Comparison of ENCODE assay signal across 17 cellular contexts in the genomic region with DNA sequence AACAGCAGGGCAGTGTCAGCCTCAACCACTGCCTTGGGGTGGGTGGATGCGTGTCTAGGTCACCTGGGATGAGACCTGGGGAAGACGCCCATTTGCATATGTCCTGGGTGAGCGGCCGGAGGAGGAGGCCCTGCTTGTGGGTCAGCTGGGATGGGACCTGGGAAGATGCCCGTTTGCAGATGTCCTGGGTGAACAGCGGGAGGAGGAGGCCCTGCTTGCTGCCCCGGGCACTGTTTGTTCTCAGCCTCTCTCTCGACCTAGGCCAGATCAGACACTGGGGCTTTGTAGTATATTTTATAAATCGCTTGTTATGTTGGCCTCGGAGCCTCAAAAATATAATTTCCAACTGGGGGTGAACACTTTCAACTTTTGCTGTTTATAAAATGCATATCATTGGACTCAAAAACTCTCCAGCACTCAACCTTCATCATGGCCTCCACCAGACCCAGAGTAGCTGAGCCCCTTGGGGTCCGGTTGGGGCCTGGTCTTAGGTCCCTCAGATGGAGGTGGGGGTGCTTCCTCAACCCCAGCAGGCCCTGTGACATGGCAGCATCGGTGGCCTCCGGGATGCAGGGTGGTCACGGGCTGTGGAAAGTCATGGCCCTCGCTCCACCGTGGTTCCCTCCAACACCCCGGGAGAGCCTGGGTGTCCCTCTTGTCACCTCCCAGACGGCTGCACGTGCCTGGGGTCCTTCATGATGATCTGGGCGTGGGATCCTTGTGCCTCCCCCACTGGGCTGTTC. TPM values are rescaled to one million over a fixed set of nuclear protein-coding genes. Genes with fewer than 3 reads are reported as not detected.
DNase-seq lines count a peak whose midpoint lies in the region; TF ChIP-seq lines count a peak whose summit lies in the region.
"Had no signal": no experiment of that assay in that cellular context is flagged by ENCODE, and none has a peak within 500 bp of the region (broad histone marks: within the 10 kb centered on the region; RNA-seq: fewer than 3 reads in every experiment).

No MANE protein-coding gene starts in this region.

- no peaks in the 10 kb centered on the region for H4K20me1 ChIP-seq in SK-N-SH (ENCODE audit: insufficient read depth)

- no peak for TF ChIP-seq CTCF in 22Rv1 (IDR thresholded peaks at IDR 0.05)
- no peak for TF ChIP-seq CTCF in SK-N-SH (IDR thresholded peaks at IDR 0.05)
- TF ChIP-seq CTCF in GM13977 (IDR thresholded peaks at IDR 0.05; ENCODE audit: extremely low read depth, insufficient read depth, missing control alignments), result no peak

- CTCF ChIA-PET in SK-N-SH (lab: Yijun Ruan, JAX), result interaction anchor here (1.4 kb wide), 1 partner anchor 17 kb away, joined by 5 read pairs; a partner anchor contains a TSS

- no peak for TF ChIP-seq EP300 in SK-N-SH (IDR thresholded peaks at IDR 0.05; ENCODE audit: borderline replicate concordance in 1 of 2, low read depth in 1 of 2, low read length in 1 of 2)

- TF ChIP-seq RAD21 in SK-N-SH (IDR thresholded peaks at IDR 0.05; ENCODE audit: low read length), result no peak

- H3K4me3 ChIP-seq in SK-N-SH (ENCODE audit: low read depth in 2 of 2, low read length in 1 of 2), result no peak overlapping the region
- H3K4me3 ChIP-seq: BLaER1 treated with 17β-estradiol and CSF1 and Interleukin-3, amounts not matched to agents 10 nM and 100 nM; SJCRH30 had no signal

- WGBS in SK-N-SH (ENCODE audit: low lambda C conversion rate), result 79% methylated on average over 15 of the region's 20 CpGs

- peaks cover 0 to 4% of the 10 kb centered on the region in 2 experiments; a peak in 1 of 4 replicates for H3K4me1 ChIP-seq in SK-N-SH (ENCODE audit: control insufficient read depth in 1 of 2, insufficient read depth in 2 of 2, low read depth in 1 of 2, low read length in 1 of 2)
- H3K4me1 ChIP-seq: SJCRH30 had no signal

- no peak overlapping the region for H2AFZ ChIP-seq in SK-N-SH (ENCODE audit: low read depth)

- H3K27ac ChIP-seq in 22Rv1 (peak overlapping the region; percentile 45), SK-N-SH (ENCODE audit: low read depth in 2 of 2, low read length in 1 of 2) (no peak overlapping the region)
- H3K27ac ChIP-seq: BLaER1 treated with 17β-estradiol and CSF1 and Interleukin-3, amounts not matched to agents 10 nM and 100 nM; HL-60; SJCRH30 had no signal

- POLR2A ChIA-PET in SK-N-SH (lab: Yijun Ruan, JAX), result interaction anchor here (2.0 kb wide), 1 partner anchor 9 kb away, joined by 5 read pairs; no protein-coding TSS in a partner anchor

- H3K9me3 ChIP-seq in SK-N-SH, result no peaks in the 10 kb centered on the region
- H3K9me3 ChIP-seq: SJCRH30 had no signal

- H3K79me2 ChIP-seq in SK-N-SH (ENCODE audit: insufficient read depth), result no peaks in the 10 kb centered on the region

- H3K36me3 ChIP-seq in SK-N-SH (replicated peaks in 1 of 2; ENCODE audit: control insufficient read depth in 1 of 2, insufficient read depth in 2 of 2, low read length in 1 of 2), result peaks cover 2 to 4% of the 10 kb centered on the region in 2 experiments

- H3K27me3 ChIP-seq in SK-N-SH (ENCODE audit: insufficient read depth), result no peaks in the 10 kb centered on the region
- H3K27me3 ChIP-seq: SJCRH30 had no signal

- peaks cover 19% of the 10 kb centered on the region for H3F3A ChIP-seq in SK-N-SH (replicated peaks; ENCODE audit: insufficient read depth)

- H3K4me2 ChIP-seq in SK-N-SH, result no peak overlapping the region
- H3K4me2 ChIP-seq: BLaER1 treated with 17β-estradiol and CSF1 and Interleukin-3, amounts not matched to agents 10 nM and 100 nM had no signal

- DNase-seq in SK-N-SH (peak; percentile 42), foreskin melanocyte (peak; percentile 63), pons (ENCODE audit: low spot score) (peak; percentile 58), GM13977 (ENCODE audit: low spot score) (no peak), NCI-H82 treated with DMSO at 0.1 percent for 48 hours (lab: John Stamatoyannopoulos, UW; ENCODE audit: unreplicated experiment) (no peak)
- DNase-seq in activated CD8-positive, alpha-beta memory T cell treated with anti-CD3 and anti-CD28 coated beads, Interleukin-2, amount 50 U/mL, for 4 hours, result no peak
- DNase-seq in NK-92 treated with Interleukin-12 subunit alpha and Interleukin-12 subunit beta, amount 100 ng/mL, for 24 hours (lab: John Stamatoyannopoulos, UW), result no peak
- DNase-seq: DND-41, HFFc6, NCI-H187, NCI-H526 treated with DMSO at 0.1 percent for 48 hours, OCI-M1, SJCRH30, SW 1271 had no signal

- no peaks in the 10 kb centered on the region for H3K9me2 ChIP-seq in SK-N-SH

- in situ Hi-C loops in GM13977 (cut with MboI; ENCODE audit: low pct_unique_long_range_greater_than_20kb, low sequenced_read_pairs, unreplicated experiment), result no loop called here

- H3K9ac ChIP-seq in SK-N-SH, result no peak overlapping the region
- H3K9ac ChIP-seq: BLaER1 treated with 17β-estradiol and CSF1 and Interleukin-3, amounts not matched to agents 10 nM and 100 nM had no signal

TF ChIP-seq in SK-N-SH, 30 proteins besides CTCF, POLR2A, EP300 and RAD21:
- no peak for TF ChIP-seq MXI1 (IDR thresholded peaks at IDR 0.05; ENCODE audit: low read depth, low read length)
- TF ChIP-seq EZH2phosphoT487 (IDR thresholded peaks at IDR 0.05; ENCODE audit: borderline replicate concordance, low read depth), result no peak
- TF ChIP-seq TAF1 (IDR thresholded peaks at IDR 0.05; ENCODE audit: borderline replicate concordance, low read depth, low read length), result no peak
- TF ChIP-seq GABPA (IDR thresholded peaks at IDR 0.05; ENCODE audit: low read depth), result no peak
- no peak for TF ChIP-seq SMC3 (IDR thresholded peaks at IDR 0.05; ENCODE audit: low read depth, low read length)
- no peak for TF ChIP-seq FOXJ3 (CRISPR knock-in tag; IDR thresholded peaks at IDR 0.05)
- no peak for TF ChIP-seq SIN3A (IDR thresholded peaks at IDR 0.05; ENCODE audit: borderline replicate concordance, low read depth, low read length)
- TF ChIP-seq, protein P1, sequence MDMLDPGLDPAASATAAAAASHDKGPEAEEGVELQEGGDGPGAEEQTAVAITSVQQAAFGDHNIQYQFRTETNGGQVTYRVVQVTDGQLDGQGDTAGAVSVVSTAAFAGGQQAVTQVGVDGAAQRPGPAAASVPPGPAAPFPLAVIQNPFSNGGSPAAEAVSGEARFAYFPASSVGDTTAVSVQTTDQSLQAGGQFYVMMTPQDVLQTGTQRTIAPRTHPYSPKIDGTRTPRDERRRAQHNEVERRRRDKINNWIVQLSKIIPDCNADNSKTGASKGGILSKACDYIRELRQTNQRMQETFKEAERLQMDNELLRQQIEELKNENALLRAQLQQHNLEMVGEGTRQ (IDR thresholded peaks at IDR 0.05; ENCODE audit: borderline replicate concordance, low read depth, low read length), result no peak
- TF ChIP-seq MEF2A (IDR thresholded peaks at IDR 0.05; ENCODE audit: borderline replicate concordance, low read depth), result no peak
- no peak for TF ChIP-seq FOSL2 (IDR thresholded peaks at IDR 0.05; ENCODE audit: borderline replicate concordance, low read depth)
- no peak for TF ChIP-seq RCOR1 (IDR thresholded peaks at IDR 0.05; ENCODE audit: low read length)
- TF ChIP-seq NRF1 (IDR thresholded peaks at IDR 0.05; ENCODE audit: low read depth, low read length), result no peak
- TF ChIP-seq, protein P2, sequence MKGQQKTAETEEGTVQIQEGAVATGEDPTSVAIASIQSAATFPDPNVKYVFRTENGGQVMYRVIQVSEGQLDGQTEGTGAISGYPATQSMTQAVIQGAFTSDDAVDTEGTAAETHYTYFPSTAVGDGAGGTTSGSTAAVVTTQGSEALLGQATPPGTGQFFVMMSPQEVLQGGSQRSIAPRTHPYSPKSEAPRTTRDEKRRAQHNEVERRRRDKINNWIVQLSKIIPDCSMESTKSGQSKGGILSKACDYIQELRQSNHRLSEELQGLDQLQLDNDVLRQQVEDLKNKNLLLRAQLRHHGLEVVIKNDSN (IDR thresholded peaks at IDR 0.05; ENCODE audit: borderline replicate concordance, low read depth), result no peak
- TF ChIP-seq JUND (IDR thresholded peaks at IDR 0.05), result no peak
- no peak for TF ChIP-seq GATA2 (CRISPR knock-in tag; IDR thresholded peaks at IDR 0.05)
- TF ChIP-seq, protein P3, sequence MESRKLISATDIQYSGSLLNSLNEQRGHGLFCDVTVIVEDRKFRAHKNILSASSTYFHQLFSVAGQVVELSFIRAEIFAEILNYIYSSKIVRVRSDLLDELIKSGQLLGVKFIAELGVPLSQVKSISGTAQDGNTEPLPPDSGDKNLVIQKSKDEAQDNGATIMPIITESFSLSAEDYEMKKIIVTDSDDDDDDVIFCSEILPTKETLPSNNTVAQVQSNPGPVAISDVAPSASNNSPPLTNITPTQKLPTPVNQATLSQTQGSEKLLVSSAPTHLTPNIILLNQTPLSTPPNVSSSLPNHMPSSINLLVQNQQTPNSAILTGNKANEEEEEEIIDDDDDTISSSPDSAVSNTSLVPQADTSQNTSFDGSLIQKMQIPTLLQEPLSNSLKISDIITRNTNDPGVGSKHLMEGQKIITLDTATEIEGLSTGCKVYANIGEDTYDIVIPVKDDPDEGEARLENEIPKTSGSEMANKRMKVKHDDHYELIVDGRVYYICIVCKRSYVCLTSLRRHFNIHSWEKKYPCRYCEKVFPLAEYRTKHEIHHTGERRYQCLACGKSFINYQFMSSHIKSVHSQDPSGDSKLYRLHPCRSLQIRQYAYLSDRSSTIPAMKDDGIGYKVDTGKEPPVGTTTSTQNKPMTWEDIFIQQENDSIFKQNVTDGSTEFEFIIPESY (IDR thresholded peaks at IDR 0.05; ENCODE audit: borderline replicate concordance, low read depth), result no peak
- TF ChIP-seq, protein P4, sequence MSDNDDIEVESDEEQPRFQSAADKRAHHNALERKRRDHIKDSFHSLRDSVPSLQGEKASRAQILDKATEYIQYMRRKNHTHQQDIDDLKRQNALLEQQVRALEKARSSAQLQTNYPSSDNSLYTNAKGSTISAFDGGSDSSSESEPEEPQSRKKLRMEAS (IDR thresholded peaks at IDR 0.05; ENCODE audit: low read depth), result no peak
- TF ChIP-seq, protein P5, sequence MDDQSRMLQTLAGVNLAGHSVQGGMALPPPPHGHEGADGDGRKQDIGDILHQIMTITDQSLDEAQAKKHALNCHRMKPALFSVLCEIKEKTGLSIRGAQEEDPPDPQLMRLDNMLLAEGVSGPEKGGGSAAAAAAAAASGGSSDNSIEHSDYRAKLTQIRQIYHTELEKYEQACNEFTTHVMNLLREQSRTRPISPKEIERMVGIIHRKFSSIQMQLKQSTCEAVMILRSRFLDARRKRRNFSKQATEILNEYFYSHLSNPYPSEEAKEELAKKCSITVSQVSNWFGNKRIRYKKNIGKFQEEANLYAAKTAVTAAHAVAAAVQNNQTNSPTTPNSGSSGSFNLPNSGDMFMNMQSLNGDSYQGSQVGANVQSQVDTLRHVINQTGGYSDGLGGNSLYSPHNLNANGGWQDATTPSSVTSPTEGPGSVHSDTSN (IDR thresholded peaks at IDR 0.05), result no peak

RNA-seq across cellular contexts. Expression of a gene that starts 17.3 kb away (rescaled TPM):
- polyA plus RNA-seq in SK-N-SH (2012; rRNA removed), result 23.5 and 27.9 TPM in 2 replicates
- polyA plus RNA-seq in SK-N-SH (2012; cell fraction: cytosol; rRNA removed), result 13.3 and 20.7 TPM in 2 replicates
- polyA plus RNA-seq in SK-N-SH (2012; cell fraction: nucleus; rRNA removed), result 15.3 and 19.4 TPM in 2 replicates

RNA-seq across cellular contexts. Expression of a gene that starts 53.4 kb away (rescaled TPM):
- 112 and 119 TPM in 2 replicates for polyA plus RNA-seq in SK-N-SH (2012; rRNA removed)
- 64.2 and 86.4 TPM in 2 replicates for polyA plus RNA-seq in SK-N-SH (2012; cell fraction: cytosol; rRNA removed)
- polyA plus RNA-seq in SK-N-SH (2012; cell fraction: nucleus; rRNA removed), result 254 and 369 TPM in 2 replicates

Comparison
In these comparisons a context has a peak if more than half of its experiments do, and no peak if none do; other contexts are left out.
1. DNase-seq: peak in SK-N-SH (single experiment), foreskin melanocyte (single experiment) and pons (single experiment); none in GM13977 (single experiment), NCI-H82 treated with DMSO at 0.1 percent for 48 hours (single experiment), activated CD8-positive, alpha-beta memory T cell treated with anti-CD3 and anti-CD28 coated beads, Interleukin-2, amount 50 U/mL, for 4 hours (single experiment) and NK-92 treated with Interleukin-12 subunit alpha and Interleukin-12 subunit beta, amount 100 ng/mL, for 24 hours (single experiment).